ENCODE assay signal across 8 cellular contexts in the genomic region with DNA sequence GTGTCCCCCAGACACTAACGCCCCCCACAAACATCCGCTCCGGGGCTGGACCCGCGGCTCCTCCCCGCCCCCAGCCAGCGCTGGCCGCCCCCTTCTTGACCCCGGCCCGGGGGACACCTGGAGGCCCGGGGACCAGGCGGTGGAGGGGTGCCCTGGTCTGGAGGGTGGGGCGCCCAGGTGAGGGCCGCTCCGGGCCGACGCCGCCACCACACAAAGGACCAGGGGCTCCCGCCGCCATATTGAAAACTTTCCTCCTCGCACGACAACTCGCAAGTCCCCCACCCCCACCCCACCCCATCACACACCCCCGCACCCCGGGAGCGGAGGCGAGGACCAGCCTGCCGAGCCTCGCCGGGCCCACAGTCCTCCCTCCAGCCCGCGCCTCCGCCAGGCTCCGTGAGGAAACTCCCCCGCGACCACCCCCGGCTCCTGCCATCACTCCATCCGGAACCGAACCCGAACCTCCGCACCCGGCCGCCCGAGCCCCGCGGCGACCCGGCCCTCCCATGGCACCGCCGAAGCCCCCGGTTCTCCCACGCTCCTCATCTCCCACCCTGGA. TPM values are rescaled to one million over a fixed set of nuclear protein-coding genes. Genes with fewer than 3 reads are reported as not detected.
A peak's percentile ranks its signal among the peaks of the same experiment; 100 is the strongest.
DNase-seq lines count a peak whose midpoint lies in the region; ATAC-seq and TF ChIP-seq lines count a peak whose summit lies in the region.

No MANE protein-coding gene starts in this region.

- ATAC-seq in Right ventricle myocardium inferior (no peak), body of pancreas (no peak), HG02588 (IDR thresholded peaks at IDR 0.05; ENCODE audit: unreplicated experiment) (no peak)

- WGBS in body of pancreas, 2 donors: 2% methylated on average over 39 of the region's 52 CpGs; no CpG with 5 or more reads in 1 of the 2 donors

- TF ChIP-seq POLR2A in body of pancreas (IDR thresholded peaks at IDR 0.05): no peak

- H3K9me3 ChIP-seq in body of pancreas: no peaks in the 10 kb centered on the region

- H3K36me3 ChIP-seq in body of pancreas (replicated peaks in 1 of 2; ENCODE audit: insufficient read depth in 1 of 2, low read depth in 2 of 2): no peaks in the 10 kb centered on the region

- intact Hi-C loops in Right ventricle myocardium inferior (cut with DNase I): no loop called here
- intact Hi-C loops in cardiac septum (cut with DNase I): loop anchor here (5.0 kb wide), 1 partner anchor 150 kb away; the partner anchor contains the start of gene ADIPOR1
- intact Hi-C loops in body of pancreas (cut with DNase I): no loop called here

- peak overlapping the region; percentile 83 to 95 for H3K4me3 ChIP-seq in body of pancreas

- peaks cover 39% of the 10 kb centered on the region for H3K4me1 ChIP-seq in body of pancreas

- no peak for TF ChIP-seq CTCF in body of pancreas (IDR thresholded peaks at IDR 0.05)

- DNase-seq in Right ventricle myocardium inferior (ENCODE audit: missing footprints) (peak; percentile 72), cardiac septum (ENCODE audit: low spot score) (no peak), T-helper 2 cell (peak; percentile 12 to 71 (median 15)), body of pancreas (peak in 3 of 4 donors; percentile 11 to 31 (median 20)), iPS-NIHi7 (ENCODE audit: extremely low spot score) (peak; percentile 74), NAMALWA (ENCODE audit: low spot score) (no peak)
- peak in 2 of 3 donors; percentile 18 to 37 for DNase-seq in stimulated activated CD4-positive, alpha-beta T cell treated with anti-CD3 and anti-CD28 coated beads, Interleukin-12 subunit alpha, Interleukin-12 subunit beta, amount 100 ng/mL, for 48 hours (ENCODE audit: low read depth in 2 of 3, low spot score in 1 of 3)

- no peaks in the 10 kb centered on the region for H3K27me3 ChIP-seq in body of pancreas

- peak overlapping the region; percentile 69 to 86 (median 78) for H3K27ac ChIP-seq in body of pancreas

RNA-seq across cellular contexts. Expression of gene KDM5B, which starts 0.8 kb away (rescaled TPM):
- total RNA-seq in Right ventricle myocardium inferior: 10.8 TPM
- 21.7 TPM for total RNA-seq in cardiac septum
- 10 to 100 TPM; 28.7 to 36.8 TPM for total RNA-seq in body of pancreas

RNA-seq across cellular contexts. Expression of gene PCAT6, which starts 3.3 kb away (rescaled TPM):
- total RNA-seq in Right ventricle myocardium inferior: 0.54 TPM
- total RNA-seq in cardiac septum: 1.7 TPM
- not detected for total RNA-seq in body of pancreas

Comparison
In these comparisons a context has a peak if more than half of its experiments do, and no peak if none do; other contexts are left out.
1. DNase-seq: peak in Right ventricle myocardium inferior (single experiment), T-helper 2 cell (5 of 5), body of pancreas (3 of 4), iPS-NIHi7 (single experiment) and stimulated activated CD4-positive, alpha-beta T cell treated with anti-CD3 and anti-CD28 coated beads, Interleukin-12 subunit alpha, Interleukin-12 subunit beta, amount 100 ng/mL, for 48 hours (2 of 3); none in cardiac septum (single experiment) and NAMALWA (single experiment).